Comparison of ENCODE assay signal across 8 cellular contexts in the genomic region with DNA sequence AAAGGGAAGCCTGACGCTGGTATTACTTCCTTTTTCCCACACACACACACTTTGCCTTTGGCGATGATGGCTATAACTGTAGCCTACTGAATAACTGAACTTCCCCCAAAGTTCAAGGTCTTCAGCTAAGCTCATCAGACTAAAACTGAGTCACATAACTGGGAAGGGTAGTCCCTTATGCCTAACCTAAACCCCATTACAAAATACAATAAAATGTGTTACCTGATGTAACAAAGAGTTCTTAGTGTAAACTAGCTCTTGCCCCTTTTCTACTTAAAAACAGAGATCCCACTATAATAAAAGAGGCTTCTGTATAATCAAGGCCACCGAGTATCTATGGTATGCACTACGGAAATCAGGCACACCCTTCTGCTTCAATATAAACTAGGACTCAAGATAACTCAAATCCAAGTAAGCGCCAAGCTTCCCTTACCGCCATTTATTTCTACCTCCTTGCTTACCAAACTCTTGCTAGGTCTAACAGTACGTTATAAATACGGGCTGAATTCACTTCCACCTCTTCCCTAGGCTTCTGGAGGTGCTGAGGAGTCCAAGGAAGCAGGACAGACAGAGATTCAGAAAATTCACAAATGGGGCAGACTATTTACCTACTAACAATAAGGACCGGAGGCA.
A peak's percentile ranks its signal among the peaks of the same experiment; 100 is the strongest.
DNase-seq lines count a peak whose midpoint lies in the region; ATAC-seq and TF ChIP-seq lines count a peak whose summit lies in the region.

No MANE protein-coding gene starts in this region.

- no peak for TF ChIP-seq POLR2A in erythroblast (IDR thresholded peaks at IDR 0.05; ENCODE audit: low read length)

- no peak for TF ChIP-seq CTCF in neutrophil (IDR thresholded peaks at IDR 0.05)

- intact Hi-C loops in head of caudate nucleus (cut with DNase I): loop anchor here (5.0 kb wide), 1 partner anchor 439 kb away; the partner anchor contains the start of gene MMAA

- peaks cover 31 to 35% of the 10 kb centered on the region in 2 experiments for H3K4me1 ChIP-seq in neutrophil (ENCODE audit: control insufficient read depth in 1 of 2, insufficient read depth in 1 of 2, low read depth in 1 of 2, low read length in 1 of 2)

- H3K4me3 ChIP-seq in neutrophil (ENCODE audit: low read depth in 1 of 2, low read length in 1 of 2): peak overlapping the region; percentile 0 to 6

- DNase-seq in stimulated activated CD4-positive, alpha-beta T cell treated with anti-CD3 and anti-CD28 coated beads, Interleukin-15, amount 100 ng/mL, for 24 hours: peak; percentile 17
- no peak for DNase-seq in stimulated activated CD4-positive, alpha-beta T cell treated with anti-CD3 and anti-CD28 coated beads, Interleukin-4, amount 100 ng/mL, for 1 hour
- DNase-seq in SW480 (ENCODE audit: low spot score): peak; percentile 40
- peak; percentile 57 to 73 for DNase-seq in erythroblast (lab: John Stamatoyannopoulos, UW)
- DNase-seq in NCI-H187 (lab: John Stamatoyannopoulos, UW): no peak
- no peak for DNase-seq in head of caudate nucleus

- no peaks in the 10 kb centered on the region for H3K27me3 ChIP-seq in neutrophil

- H3K9me3 ChIP-seq in neutrophil: no peaks in the 10 kb centered on the region

- H3K36me3 ChIP-seq in neutrophil: no peaks in the 10 kb centered on the region

- ATAC-seq in GM21526 (IDR thresholded peaks at IDR 0.05; ENCODE audit: low FRiP score, unreplicated experiment): no peak

- peak overlapping the region; percentile 90 for H3K27ac ChIP-seq in neutrophil

Comparison
In these comparisons a context has a peak if more than half of its experiments do, and no peak if none do; other contexts are left out.
1. DNase-seq: peak in stimulated activated CD4-positive, alpha-beta T cell treated with anti-CD3 and anti-CD28 coated beads, Interleukin-15, amount 100 ng/mL, for 24 hours (single experiment), SW480 (single experiment) and erythroblast (2 of 2); none in stimulated activated CD4-positive, alpha-beta T cell treated with anti-CD3 and anti-CD28 coated beads, Interleukin-4, amount 100 ng/mL, for 1 hour (single experiment), NCI-H187 (0 of 2) and head of caudate nucleus (0 of 42).